ENCODE assay signal across 24 cellular contexts in genomic region chr4:92198711-92199110, GRCh38.
DNase-seq lines count a peak whose midpoint lies in the region; ATAC-seq, FAIRE-seq and TF ChIP-seq lines count a peak whose summit lies in the region.
"Had no signal": no experiment of that assay in that cellular context is flagged by ENCODE, and none has a peak within 500 bp of the region (broad histone marks: within the 10 kb centered on the region; RNA-seq: fewer than 3 reads in every experiment).

No MANE protein-coding gene starts in this region.

- H3K27me3 Mint-ChIP-seq in astrocyte (ENCODE audit: low read depth, unreplicated experiment): no peaks in the 10 kb centered on the region
- H3K27me3 Mint-ChIP-seq: dendritic cell treated with granulocyte-macrophage colony-stimulating factor and Interleukin-4, amounts not matched to agents 40 ng/mL and 50 ng/mL, for 4 days; naive thymus-derived CD4-positive, alpha-beta T cell had no signal

- H3K27ac Mint-ChIP-seq in astrocyte (ENCODE audit: unreplicated experiment): no peak overlapping the region
- H3K27ac Mint-ChIP-seq: dendritic cell treated with granulocyte-macrophage colony-stimulating factor and Interleukin-4, amounts not matched to agents 40 ng/mL and 50 ng/mL, for 4 days; immature natural killer cell; naive thymus-derived CD4-positive, alpha-beta T cell had no signal

- no peaks in the 10 kb centered on the region for H3K9me3 ChIP-seq in astrocyte (ENCODE audit: insufficient read depth, low read depth, low read length)
- H3K9me3 ChIP-seq: heart left ventricle, lower lobe of right lung, testis had no signal

- peak overlapping the region; percentile 8 for H3K27ac ChIP-seq in astrocyte (ENCODE audit: low read depth, low read length)
- H3K27ac ChIP-seq: epithelial cell of prostate, heart left ventricle, lower lobe of right lung, testis had no signal

- H3K4me1 ChIP-seq in astrocyte (ENCODE audit: insufficient read depth, low read length): no peaks in the 10 kb centered on the region
- H3K4me1 ChIP-seq: heart left ventricle, lower lobe of right lung, testis had no signal

- no peaks in the 10 kb centered on the region for H3K36me3 Mint-ChIP-seq in astrocyte (ENCODE audit: low read depth, unreplicated experiment)
- H3K36me3 Mint-ChIP-seq: immature natural killer cell; naive thymus-derived CD4-positive, alpha-beta T cell had no signal

- peak; percentile 15 for DNase-seq in HS-5 (ENCODE audit: low read depth)
- DNase-seq in astrocyte (ENCODE audit: low read depth): peak; percentile 56
- peak; percentile 60 for DNase-seq in fibroblast of pulmonary artery (ENCODE audit: low read depth)
- DNase-seq in stromal cell of bone marrow (ENCODE audit: low read depth): peak; percentile 64
- no peak for DNase-seq in kidney tubule cell (ENCODE audit: low spot score)
- DNase-seq in activated CD4-positive, alpha-beta T cell treated with anti-CD3 and anti-CD28 coated beads for 48 hours: no peak
- DNase-seq: activated naive CD4-positive, alpha-beta T cell; aorta; Calu3; heart left ventricle; immature natural killer cell; lower lobe of right lung; MM.1S; naive thymus-derived CD4-positive, alpha-beta T cell; NCI-H187 treated with DMSO at 0.1 percent for 48 hours; NCI-H446 treated with DMSO at 0.1 percent for 48 hours; NK-92 treated with Interleukin-12 subunit alpha and Interleukin-12 subunit beta, amount 100 ng/mL, for 24 hours; RPMI8226; testis had no signal

- H3K9ac ChIP-seq in astrocyte (ENCODE audit: low read length): no peak overlapping the region

- no peak overlapping the region for H3K4me3 ChIP-seq in astrocyte (ENCODE audit: insufficient read depth, low read depth, low read length)
- no peak overlapping the region for H3K4me3 ChIP-seq in fibroblast of pulmonary artery (replicated peaks; ENCODE audit: low read depth, low read length)
- H3K4me3 ChIP-seq: heart left ventricle, lower lobe of right lung, testis had no signal

- H3K4me3 Mint-ChIP-seq in astrocyte (ENCODE audit: unreplicated experiment): no peak overlapping the region
- H3K4me3 Mint-ChIP-seq: dendritic cell treated with granulocyte-macrophage colony-stimulating factor and Interleukin-4, amounts not matched to agents 40 ng/mL and 50 ng/mL, for 4 days; immature natural killer cell; naive thymus-derived CD4-positive, alpha-beta T cell had no signal

- no peaks in the 10 kb centered on the region for H3K4me1 Mint-ChIP-seq in astrocyte (ENCODE audit: low read depth, unreplicated experiment)
- H3K4me1 Mint-ChIP-seq: immature natural killer cell; naive thymus-derived CD4-positive, alpha-beta T cell had no signal

- no peaks in the 10 kb centered on the region for H3K27me3 ChIP-seq in astrocyte (ENCODE audit: insufficient read depth, low read length)
- H3K27me3 ChIP-seq: heart left ventricle, testis had no signal

- H3K4me2 ChIP-seq in astrocyte (ENCODE audit: low read length): peak overlapping the region; percentile 44

- TF ChIP-seq CTCF in astrocyte (IDR thresholded peaks at IDR 0.05; ENCODE audit: insufficient read depth, low read depth, low read length) (no peak), fibroblast of pulmonary artery (IDR thresholded peaks at IDR 0.05; ENCODE audit: low read length, missing control alignments) (no peak)

- no peak for ATAC-seq in GM18520 (IDR thresholded peaks at IDR 0.05; ENCODE audit: unreplicated experiment)
- ATAC-seq: heart left ventricle; HepG2; lower lobe of right lung; naive thymus-derived CD4-positive, alpha-beta T cell had no signal

- no peaks in the 10 kb centered on the region for H3K79me2 ChIP-seq in astrocyte (ENCODE audit: insufficient read depth, low read length)

- H2AFZ ChIP-seq in astrocyte (ENCODE audit: low read depth, low read length): peak overlapping the region; percentile 54

- FAIRE-seq in astrocyte (lab: Jason Lieb, UNC): no peak
- FAIRE-seq: GM12891, HepG2 had no signal

- no peaks in the 10 kb centered on the region for H4K20me1 ChIP-seq in astrocyte (ENCODE audit: insufficient read depth, low read length)

- no peaks in the 10 kb centered on the region for H3K36me3 ChIP-seq in astrocyte (ENCODE audit: insufficient read depth, low read length)
- H3K36me3 ChIP-seq: heart left ventricle, lower lobe of right lung had no signal

- H3K9me3 Mint-ChIP-seq in astrocyte (ENCODE audit: unreplicated experiment): no peaks in the 10 kb centered on the region

Comparison
In these comparisons a context has a peak if more than half of its experiments do, and no peak if none do; other contexts are left out.
1. DNase-seq: peak in HS-5 (single experiment), astrocyte (single experiment), fibroblast of pulmonary artery (single experiment) and stromal cell of bone marrow (single experiment); none in kidney tubule cell (single experiment) and activated CD4-positive, alpha-beta T cell treated with anti-CD3 and anti-CD28 coated beads for 48 hours (single experiment).